1 cellular context compared by ENCODE assay signal in genomic region chr1:64469977-64470669, GRCh38.
TF ChIP-seq lines count a peak whose summit lies in the region.

TSS of gene CACHD1 (plus strand) at chr1:64470129. CDS start at chr1:64470745, 616 bp downstream.

TF ChIP-seq in HEK293, 187 proteins besides CTCF, POLR2A, EP300 and RAD21 (continued from another document):
- TF ChIP-seq ZSCAN5A (tag by site-specific recombination; IDR thresholded peaks at IDR 0.05) (0 out of 2 replicates have a peak, but pooled peaks have one; percentile 35), ZNF560 (tag by site-specific recombination; IDR thresholded peaks at IDR 0.05; ENCODE audit: borderline replicate concordance) (no peak), ZNF48 (tag by site-specific recombination; IDR thresholded peaks at IDR 0.05) (no peak), SETDB1 (IDR thresholded peaks at IDR 0.05; ENCODE audit: insufficient read length, low read length) (no peak), ZNF18 (tag by site-specific recombination; IDR thresholded peaks at IDR 0.05) (no peak; the same call in 1 of the 2 replicates), ZNF624 (tag by site-specific recombination; IDR thresholded peaks at IDR 0.05) (no peak), SP2 (tag by site-specific recombination; IDR thresholded peaks at IDR 0.05) (peak; percentile 81), ZNF830 (tag by site-specific recombination; IDR thresholded peaks at IDR 0.05; ENCODE audit: low read depth) (no peak), ZNF549 (tag by site-specific recombination; IDR thresholded peaks at IDR 0.05) (no peak), ZNF311 (tag by site-specific recombination; IDR thresholded peaks at IDR 0.05; ENCODE audit: borderline replicate concordance) (no peak), IKZF3 (tag by site-specific recombination; IDR thresholded peaks at IDR 0.05) (peak; percentile 83), GLI4 (tag by site-specific recombination; IDR thresholded peaks at IDR 0.05) (no peak), YY2 (tag by site-specific recombination; IDR thresholded peaks at IDR 0.05) (no peak), ZNF558 (tag by site-specific recombination; IDR thresholded peaks at IDR 0.05) (peak; percentile 20; the same call in 1 of the 2 replicates), RBAK (tag by site-specific recombination; IDR thresholded peaks at IDR 0.05) (no peak), ZNF114 (tag by site-specific recombination; IDR thresholded peaks at IDR 0.05) (no peak), ZNF16 (tag by site-specific recombination; IDR thresholded peaks at IDR 0.05; ENCODE audit: low read depth) (no peak), GLIS1 (tag by site-specific recombination; IDR thresholded peaks at IDR 0.05) (peak; percentile 92), ZNF423 (tag by site-specific recombination; IDR thresholded peaks at IDR 0.05) (peak; percentile 72), REPIN1 (tag by site-specific recombination; IDR thresholded peaks at IDR 0.05; ENCODE audit: low read depth) (no peak), ZNF157 (tag by site-specific recombination; IDR thresholded peaks at IDR 0.05) (no peak), ZNF513 (tag by site-specific recombination; IDR thresholded peaks at IDR 0.05) (no peak), ZSCAN30 (tag by site-specific recombination; IDR thresholded peaks at IDR 0.05) (peak; percentile 81), ZBTB1 (tag by site-specific recombination; IDR thresholded peaks at IDR 0.05) (no peak), ZNF121 (tag by site-specific recombination; IDR thresholded peaks at IDR 0.05) (no peak), ZNF404 (tag by site-specific recombination; IDR thresholded peaks at IDR 0.05) (no peak), ZNF202 (tag by site-specific recombination; IDR thresholded peaks at IDR 0.05; ENCODE audit: borderline replicate concordance) (no peak), ZNF677 (tag by site-specific recombination; IDR thresholded peaks at IDR 0.05) (no peak), GFI1B (tag by site-specific recombination; IDR thresholded peaks at IDR 0.05) (peak; percentile 64; the same call in 1 of the 2 replicates), ZBTB21 (tag by site-specific recombination; IDR thresholded peaks at IDR 0.05) (no peak), ZNF184 (tag by site-specific recombination; IDR thresholded peaks at IDR 0.05) (no peak), ZNF585B (tag by site-specific recombination; IDR thresholded peaks at IDR 0.05) (no peak), ZNF747 (tag by site-specific recombination; IDR thresholded peaks at IDR 0.05) (no peak), ZNF785 (tag by site-specific recombination; IDR thresholded peaks at IDR 0.05) (no peak), ZNF211 (tag by site-specific recombination; IDR thresholded peaks at IDR 0.05; ENCODE audit: low read depth) (no peak), ZNF26 (tag by site-specific recombination; IDR thresholded peaks at IDR 0.05) (no peak), ZFP41 (tag by site-specific recombination; IDR thresholded peaks at IDR 0.05; ENCODE audit: borderline replicate concordance) (no peak), ZFP3 (tag by site-specific recombination; IDR thresholded peaks at IDR 0.05; ENCODE audit: low read depth) (no peak), MZF1 (tag by site-specific recombination; IDR thresholded peaks at IDR 0.05; ENCODE audit: borderline replicate concordance) (peak; percentile 28; the same call in 1 of the 2 replicates), ZNF138 (tag by site-specific recombination; IDR thresholded peaks at IDR 0.05; ENCODE audit: borderline replicate concordance) (no peak), KLF9 (tag by site-specific recombination; IDR thresholded peaks at IDR 0.05; ENCODE audit: low read depth) (no peak; the same call in 1 of the 2 replicates), ZNF449 (tag by site-specific recombination; IDR thresholded peaks at IDR 0.05) (peak; percentile 32; the same call in 1 of the 2 replicates), ZNF24 (tag by site-specific recombination; IDR thresholded peaks at IDR 0.05) (peak; percentile 63; the same call in 1 of the 2 replicates), ZNF544 (tag by site-specific recombination; IDR thresholded peaks at IDR 0.05) (no peak), ZNF169 (tag by site-specific recombination; IDR thresholded peaks at IDR 0.05) (no peak), ZNF266 (tag by site-specific recombination; IDR thresholded peaks at IDR 0.05; ENCODE audit: low read depth) (no peak), ZNF843 (tag by site-specific recombination; IDR thresholded peaks at IDR 0.05) (peak; percentile 45; the same call in 1 of the 2 replicates)
- TF ChIP-seq, protein P1, sequence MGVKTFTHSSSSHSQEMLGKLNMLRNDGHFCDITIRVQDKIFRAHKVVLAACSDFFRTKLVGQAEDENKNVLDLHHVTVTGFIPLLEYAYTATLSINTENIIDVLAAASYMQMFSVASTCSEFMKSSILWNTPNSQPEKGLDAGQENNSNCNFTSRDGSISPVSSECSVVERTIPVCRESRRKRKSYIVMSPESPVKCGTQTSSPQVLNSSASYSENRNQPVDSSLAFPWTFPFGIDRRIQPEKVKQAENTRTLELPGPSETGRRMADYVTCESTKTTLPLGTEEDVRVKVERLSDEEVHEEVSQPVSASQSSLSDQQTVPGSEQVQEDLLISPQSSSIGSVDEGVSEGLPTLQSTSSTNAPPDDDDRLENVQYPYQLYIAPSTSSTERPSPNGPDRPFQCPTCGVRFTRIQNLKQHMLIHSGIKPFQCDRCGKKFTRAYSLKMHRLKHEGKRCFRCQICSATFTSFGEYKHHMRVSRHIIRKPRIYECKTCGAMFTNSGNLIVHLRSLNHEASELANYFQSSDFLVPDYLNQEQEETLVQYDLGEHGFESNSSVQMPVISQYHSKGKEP (tag by site-specific recombination; IDR thresholded peaks at IDR 0.05) = no peak
- TF ChIP-seq, protein P2, sequence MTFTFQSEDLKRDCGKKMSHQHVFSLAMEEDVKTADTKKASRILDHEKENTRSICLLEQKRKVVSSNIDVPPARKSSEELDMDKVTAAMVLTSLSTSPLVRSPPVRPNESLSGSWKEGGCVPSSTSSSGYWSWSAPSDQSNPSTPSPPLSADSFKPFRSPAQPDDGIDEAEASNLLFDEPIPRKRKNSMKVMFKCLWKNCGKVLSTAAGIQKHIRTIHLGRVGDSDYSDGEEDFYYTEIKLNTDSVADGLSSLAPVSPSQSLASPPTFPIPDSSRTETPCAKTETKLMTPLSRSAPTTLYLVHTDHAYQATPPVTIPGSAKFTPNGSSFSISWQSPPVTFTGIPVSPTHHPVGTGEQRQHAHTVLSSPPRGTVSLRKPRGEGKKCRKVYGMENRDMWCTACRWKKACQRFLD (tag by site-specific recombination; IDR thresholded peaks at IDR 0.05) = no peak
- TF ChIP-seq, protein P3, sequence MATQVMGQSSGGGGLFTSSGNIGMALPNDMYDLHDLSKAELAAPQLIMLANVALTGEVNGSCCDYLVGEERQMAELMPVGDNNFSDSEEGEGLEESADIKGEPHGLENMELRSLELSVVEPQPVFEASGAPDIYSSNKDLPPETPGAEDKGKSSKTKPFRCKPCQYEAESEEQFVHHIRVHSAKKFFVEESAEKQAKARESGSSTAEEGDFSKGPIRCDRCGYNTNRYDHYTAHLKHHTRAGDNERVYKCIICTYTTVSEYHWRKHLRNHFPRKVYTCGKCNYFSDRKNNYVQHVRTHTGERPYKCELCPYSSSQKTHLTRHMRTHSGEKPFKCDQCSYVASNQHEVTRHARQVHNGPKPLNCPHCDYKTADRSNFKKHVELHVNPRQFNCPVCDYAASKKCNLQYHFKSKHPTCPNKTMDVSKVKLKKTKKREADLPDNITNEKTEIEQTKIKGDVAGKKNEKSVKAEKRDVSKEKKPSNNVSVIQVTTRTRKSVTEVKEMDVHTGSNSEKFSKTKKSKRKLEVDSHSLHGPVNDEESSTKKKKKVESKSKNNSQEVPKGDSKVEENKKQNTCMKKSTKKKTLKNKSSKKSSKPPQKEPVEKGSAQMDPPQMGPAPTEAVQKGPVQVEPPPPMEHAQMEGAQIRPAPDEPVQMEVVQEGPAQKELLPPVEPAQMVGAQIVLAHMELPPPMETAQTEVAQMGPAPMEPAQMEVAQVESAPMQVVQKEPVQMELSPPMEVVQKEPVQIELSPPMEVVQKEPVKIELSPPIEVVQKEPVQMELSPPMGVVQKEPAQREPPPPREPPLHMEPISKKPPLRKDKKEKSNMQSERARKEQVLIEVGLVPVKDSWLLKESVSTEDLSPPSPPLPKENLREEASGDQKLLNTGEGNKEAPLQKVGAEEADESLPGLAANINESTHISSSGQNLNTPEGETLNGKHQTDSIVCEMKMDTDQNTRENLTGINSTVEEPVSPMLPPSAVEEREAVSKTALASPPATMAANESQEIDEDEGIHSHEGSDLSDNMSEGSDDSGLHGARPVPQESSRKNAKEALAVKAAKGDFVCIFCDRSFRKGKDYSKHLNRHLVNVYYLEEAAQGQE (tag by site-specific recombination; IDR thresholded peaks at IDR 0.05) = no peak
- TF ChIP-seq, protein P4, sequence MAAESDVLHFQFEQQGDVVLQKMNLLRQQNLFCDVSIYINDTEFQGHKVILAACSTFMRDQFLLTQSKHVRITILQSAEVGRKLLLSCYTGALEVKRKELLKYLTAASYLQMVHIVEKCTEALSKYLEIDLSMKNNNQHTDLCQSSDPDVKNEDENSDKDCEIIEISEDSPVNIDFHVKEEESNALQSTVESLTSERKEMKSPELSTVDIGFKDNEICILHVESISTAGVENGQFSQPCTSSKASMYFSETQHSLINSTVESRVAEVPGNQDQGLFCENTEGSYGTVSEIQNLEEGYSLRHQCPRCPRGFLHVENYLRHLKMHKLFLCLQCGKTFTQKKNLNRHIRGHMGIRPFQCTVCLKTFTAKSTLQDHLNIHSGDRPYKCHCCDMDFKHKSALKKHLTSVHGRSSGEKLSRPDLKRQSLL (tag by site-specific recombination; IDR thresholded peaks at IDR 0.05) = peak; percentile 45; the same call in 1 of the 2 replicates
